10 cellular contexts compared by ENCODE assay signal in genomic region chr6:96626749-96627353, GRCh38.
DNase-seq lines count a peak whose midpoint lies in the region; ATAC-seq, FAIRE-seq and TF ChIP-seq lines count a peak whose summit lies in the region.
"Had no signal": no experiment of that assay in that cellular context is flagged by ENCODE, and none has a peak within 500 bp of the region (broad histone marks: within the 10 kb centered on the region; RNA-seq: fewer than 3 reads in every experiment).

No MANE protein-coding gene starts in this region.

- H3K4me3 ChIP-seq in adipocyte (ENCODE audit: low read length) (no peak overlapping the region), kidney (ENCODE audit: low read length in 2 of 2) (no peak overlapping the region)
- H3K4me3 ChIP-seq: SJCRH30 had no signal

- peaks cover 3% of the 10 kb centered on the region for H3K4me1 ChIP-seq in adipocyte (ENCODE audit: control insufficient read depth, insufficient read depth, low read length)
- no peaks in the 10 kb centered on the region for H3K4me1 ChIP-seq in kidney (ENCODE audit: control insufficient read depth in 1 of 2, insufficient read depth in 1 of 2, low read depth in 1 of 2, low read length in 2 of 2)
- H3K4me1 ChIP-seq: SJCRH30 had no signal

- TF ChIP-seq CTCF in kidney (IDR thresholded peaks at IDR 0.05; ENCODE audit: borderline replicate concordance, extremely low read depth, insufficient read depth): no peak

- intact Hi-C loops in kidney (cut with DNase I): loop anchor here (10.0 kb wide), 1 partner anchor 428 kb away; no protein-coding TSS in a partner anchor

- H3K9me3 ChIP-seq in adipocyte (ENCODE audit: control insufficient read depth, low read length): no peaks in the 10 kb centered on the region
- no peaks in the 10 kb centered on the region for H3K9me3 ChIP-seq in kidney (ENCODE audit: control insufficient read depth in 1 of 2, low read length in 2 of 2)
- H3K9me3 ChIP-seq: neutrophil, SJCRH30 had no signal

- ATAC-seq in GM19025 (IDR thresholded peaks at IDR 0.05; ENCODE audit: low read depth, unreplicated experiment): peak; percentile 73
- ATAC-seq in HG03066 (IDR thresholded peaks at IDR 0.05; ENCODE audit: low read depth, unreplicated experiment): peak; percentile 89

- H3K36me3 ChIP-seq in adipocyte (ENCODE audit: control insufficient read depth, insufficient read depth, low read length, severe bottlenecking) (no peaks in the 10 kb centered on the region), kidney (ENCODE audit: control insufficient read depth in 1 of 2, insufficient read depth in 2 of 2, low read length in 2 of 2) (no peaks in the 10 kb centered on the region)
- H3K36me3 ChIP-seq: neutrophil, SJCRH30 had no signal

- peak; percentile 46 for DNase-seq in COR-L47 (lab: John Stamatoyannopoulos, UW)
- DNase-seq in NCI-H2107 (lab: John Stamatoyannopoulos, UW): peak; percentile 10
- DNase-seq in adipocyte (ENCODE audit: low read depth): peak; percentile 71
- DNase-seq in kidney: no peak
- no peak for DNase-seq in GDM1 (lab: John Stamatoyannopoulos, UW)
- no peak for DNase-seq in stimulated activated CD8-positive, alpha-beta memory T cell treated with anti-CD3 and anti-CD28 coated beads, Interleukin-4, amount 100 ng/mL, for 48 hours

- H3K27me3 ChIP-seq in adipocyte (replicated peaks; ENCODE audit: control insufficient read depth, insufficient read depth, low read length): peaks cover 8% of the 10 kb centered on the region
- H3K27me3 ChIP-seq: neutrophil, SJCRH30 had no signal

- FAIRE-seq in kidney (lab: Jason Lieb, UNC): peak; percentile 77

- no peak overlapping the region for H3K9ac ChIP-seq in adipocyte (ENCODE audit: low read length)
- H3K9ac ChIP-seq in kidney (ENCODE audit: low read length in 2 of 2): no peak overlapping the region

- no peak overlapping the region for H3K27ac ChIP-seq in kidney (ENCODE audit: low read depth in 2 of 2, low read length in 2 of 2)
- H3K27ac ChIP-seq: neutrophil, SJCRH30 had no signal

Comparison
In these comparisons a context has a peak if more than half of its experiments do, and no peak if none do; other contexts are left out.
1. DNase-seq: peak in COR-L47 (single experiment), NCI-H2107 (single experiment) and adipocyte (single experiment); none in kidney (single experiment), GDM1 (single experiment) and stimulated activated CD8-positive, alpha-beta memory T cell treated with anti-CD3 and anti-CD28 coated beads, Interleukin-4, amount 100 ng/mL, for 48 hours (single experiment).